30 cellular contexts compared by ENCODE assay signal in the genomic region with DNA sequence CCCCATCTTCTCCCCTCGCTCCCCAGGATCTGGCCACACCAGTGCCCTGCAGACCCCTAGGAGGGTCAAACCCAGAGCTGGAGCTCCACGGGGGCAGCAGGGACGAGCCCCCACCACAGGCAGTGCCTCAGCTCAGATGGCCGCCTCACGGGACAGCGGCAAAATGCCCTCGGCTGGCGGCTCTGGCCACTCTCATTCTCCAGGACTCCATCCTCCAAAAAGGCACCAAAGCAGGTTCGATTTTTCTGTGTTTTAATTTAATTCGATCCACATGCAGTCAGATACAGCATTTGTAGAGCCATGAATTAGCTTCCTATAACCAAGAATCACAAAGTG.
"Had no signal": no experiment of that assay in that cellular context is flagged by ENCODE, and none has a peak within 500 bp of the region (broad histone marks: within the 10 kb centered on the region; RNA-seq: fewer than 3 reads in every experiment).

No MANE protein-coding gene starts in this region.

- DNase-seq: naive thymus-derived CD8-positive, alpha-beta T cell; nephron progenitor cell; occipital lobe; ovary; psoas muscle; sigmoid colon; small intestine; stimulated activated CD4-positive, alpha-beta T cell treated with anti-CD3 and anti-CD28 coated beads, Interleukin-12 subunit alpha, Interleukin-12 subunit beta, amount 100 ng/mL, for 4 hours; stimulated activated CD4-positive, alpha-beta T cell treated with anti-CD3 and anti-CD28 coated beads, Interleukin-1b, Interleukin-23, amount 100 ng/mL, for 48 hours; stimulated activated CD4-positive, alpha-beta T cell treated with anti-CD3 and anti-CD28 coated beads, Interleukin-4, amount 100 ng/mL, for 1 hour; stimulated activated CD4-positive, alpha-beta T cell treated with anti-CD3 and anti-CD28 coated beads, Interleukin-4, amount 100 ng/mL, for 4 hours; stimulated activated CD8-positive, alpha-beta memory T cell treated with anti-CD3 and anti-CD28 coated beads, Interleukin-4, amount 100 ng/mL, for 48 hours; stimulated activated naive CD4-positive, alpha-beta T cell; stimulated activated naive CD8-positive, alpha-beta T cell treated with anti-CD3 and anti-CD28 coated beads, Interleukin-15, amount 100 ng/mL, for 72 hours; stimulated activated naive CD8-positive, alpha-beta T cell treated with anti-CD3 and anti-CD28 coated beads, Interleukin-15, Interleukin-2, amounts not matched to agents 100 U/mL and 50 U/mL, for 24 hours; substantia nigra; testis; tibial artery; transverse colon; upper lobe of right lung; uterus had no signal

- H3K27ac Mint-ChIP-seq: natural killer cell treated with Interleukin-12 subunit alpha and Interleukin-12 subunit beta and Interleukin-15 and Interleukin-18, amount 100 ng/mL, for 72 hours; progenitor cell of endocrine pancreas; stimulated activated memory B cell treated with anti-CD40 and anti-IgM and Interleukin-4, amounts not matched to agents 10 μg/mL and 1 μg/mL and 100 μg/mL, for 72 hours; stimulated activated naive CD8-positive, alpha-beta T cell treated with anti-CD3 and anti-CD28 coated beads, Interleukin-15, amount 100 ng/mL, for 72 hours; type B pancreatic cell had no signal

- H3K36me3 Mint-ChIP-seq: naive thymus-derived CD8-positive, alpha-beta T cell; natural killer cell treated with Interleukin-12 subunit alpha and Interleukin-12 subunit beta and Interleukin-15 and Interleukin-18, amount 100 ng/mL, for 72 hours; stimulated activated memory B cell treated with anti-CD40 and anti-IgM and Interleukin-4, amounts not matched to agents 10 μg/mL and 1 μg/mL and 100 μg/mL, for 72 hours; type B pancreatic cell had no signal

- H3K4me1 ChIP-seq: parathyroid adenoma, psoas muscle, right lobe of liver, sigmoid colon, suprapubic skin, testis, tibial artery, upper lobe of right lung, uterus had no signal

- H3K9me3 ChIP-seq: ovary, psoas muscle, right lobe of liver, sigmoid colon, suprapubic skin, testis, tibial artery, transverse colon, upper lobe of right lung, uterus had no signal

- H3K4me3 Mint-ChIP-seq: naive thymus-derived CD8-positive, alpha-beta T cell; natural killer cell treated with Interleukin-12 subunit alpha and Interleukin-12 subunit beta and Interleukin-15 and Interleukin-18, amount 100 ng/mL, for 72 hours; nephron progenitor cell; neural crest cell; stimulated activated memory B cell treated with anti-CD40 and anti-IgM and Interleukin-4, amounts not matched to agents 10 μg/mL and 1 μg/mL and 100 μg/mL, for 72 hours; stimulated activated naive CD8-positive, alpha-beta T cell treated with anti-CD3 and anti-CD28 coated beads, Interleukin-15, amount 100 ng/mL, for 72 hours; type B pancreatic cell had no signal

- H3K79me2 ChIP-seq: parathyroid adenoma had no signal

- H3K4me1 Mint-ChIP-seq: stimulated activated memory B cell treated with anti-CD40 and anti-IgM and Interleukin-4, amounts not matched to agents 10 μg/mL and 1 μg/mL and 100 μg/mL, for 72 hours had no signal

- H3K27me3 ChIP-seq: ovary, right lobe of liver, sigmoid colon, suprapubic skin, testis, tibial artery, transverse colon, upper lobe of right lung, uterus had no signal

- ATAC-seq: naive thymus-derived CD8-positive, alpha-beta T cell; natural killer cell treated with Interleukin-12 subunit alpha and Interleukin-12 subunit beta and Interleukin-15 and Interleukin-18, amount 100 ng/mL, for 72 hours; psoas muscle; right cardiac atrium; stimulated activated memory B cell treated with anti-CD40 and anti-IgM and Interleukin-4, amounts not matched to agents 10 μg/mL and 1 μg/mL and 100 μg/mL, for 72 hours; stimulated activated naive CD8-positive, alpha-beta T cell treated with anti-CD3 and anti-CD28 coated beads, Interleukin-15, Interleukin-2, amounts not matched to agents 100 U/mL and 50 U/mL, for 24 hours had no signal

- H3K9me3 Mint-ChIP-seq: naive thymus-derived CD8-positive, alpha-beta T cell; natural killer cell treated with Interleukin-12 subunit alpha and Interleukin-12 subunit beta and Interleukin-15 and Interleukin-18, amount 100 ng/mL, for 72 hours; neural crest cell; stimulated activated memory B cell treated with anti-CD40 and anti-IgM and Interleukin-4, amounts not matched to agents 10 μg/mL and 1 μg/mL and 100 μg/mL, for 72 hours; stimulated activated naive CD8-positive, alpha-beta T cell treated with anti-CD3 and anti-CD28 coated beads, Interleukin-15, amount 100 ng/mL, for 72 hours; type B pancreatic cell had no signal

- H3K9ac ChIP-seq: parathyroid adenoma had no signal

- H2AFZ ChIP-seq: parathyroid adenoma had no signal

- H3K36me3 ChIP-seq: ovary, right lobe of liver, sigmoid colon, suprapubic skin, tibial artery, transverse colon, upper lobe of right lung, uterus had no signal

- H3K4me3 ChIP-seq: ovary, psoas muscle, right lobe of liver, sigmoid colon, suprapubic skin, testis, tibial artery, transverse colon, upper lobe of right lung, uterus had no signal

- H3K27ac ChIP-seq: ovary, parathyroid adenoma, psoas muscle, right lobe of liver, sigmoid colon, suprapubic skin, testis, tibial artery, transverse colon, upper lobe of right lung, uterus had no signal

- H3K27me3 Mint-ChIP-seq: natural killer cell treated with Interleukin-12 subunit alpha and Interleukin-12 subunit beta and Interleukin-15 and Interleukin-18, amount 100 ng/mL, for 72 hours; stimulated activated memory B cell treated with anti-CD40 and anti-IgM and Interleukin-4, amounts not matched to agents 10 μg/mL and 1 μg/mL and 100 μg/mL, for 72 hours had no signal
